In genomic region chr5:55742778-55743177, GRCh38 we compare ENCODE assay signal across 36 cellular contexts. TPM values are rescaled to one million over a fixed set of nuclear protein-coding genes. Genes with fewer than 3 reads are reported as not detected.
"Had no signal": no experiment of that assay in that cellular context is flagged by ENCODE, and none has a peak within 500 bp of the region (broad histone marks: within the 10 kb centered on the region; RNA-seq: fewer than 3 reads in every experiment).

No MANE protein-coding gene starts in this region.

- H3K27me3 Mint-ChIP-seq: activated naive CD8-positive, alpha-beta T cell; stimulated activated naive CD8-positive, alpha-beta T cell treated with anti-CD3 and anti-CD28 coated beads, Interleukin-15, amount 100 ng/mL, for 72 hours had no signal

- H3K27ac ChIP-seq: cardiac muscle cell, coronary artery, dorsolateral prefrontal cortex, gastroesophageal sphincter, hepatocyte, left lung, lower lobe of right lung, right lobe of liver, uterus had no signal

- H3K4me3 Mint-ChIP-seq: activated CD4-positive, alpha-beta T cell treated with anti-CD3 and anti-CD28 coated beads, Interleukin-2, amount 10 ng/mL, durations not matched to agents 7 days and 5 days; activated CD8-positive, alpha-beta T cell treated with anti-CD3 and anti-CD28 coated beads, Interleukin-2, amount 10 ng/mL, durations not matched to agents 7 days and 5 days; activated naive CD8-positive, alpha-beta T cell; natural killer cell treated with Interleukin-12 subunit alpha and Interleukin-12 subunit beta and Interleukin-15 and Interleukin-18, amount 100 ng/mL, for 72 hours; stimulated activated memory B cell treated with anti-CD40 and anti-IgM and Interleukin-4, amounts not matched to agents 10 μg/mL and 1 μg/mL and 100 μg/mL, for 72 hours; stimulated activated naive CD8-positive, alpha-beta T cell treated with anti-CD3 and anti-CD28 coated beads, Interleukin-15, amount 100 ng/mL, for 72 hours; type B pancreatic cell had no signal

- H3K36me3 Mint-ChIP-seq: activated naive CD8-positive, alpha-beta T cell; natural killer cell treated with Interleukin-12 subunit alpha and Interleukin-12 subunit beta and Interleukin-15 and Interleukin-18, amount 100 ng/mL, for 72 hours; stimulated activated memory B cell treated with anti-CD40 and anti-IgM and Interleukin-4, amounts not matched to agents 10 μg/mL and 1 μg/mL and 100 μg/mL, for 72 hours; type B pancreatic cell had no signal

- DNase-seq: activated CD4-positive, alpha-beta T cell treated with anti-CD3 and anti-CD28 coated beads for 1 hour; activated CD4-positive, alpha-beta T cell treated with anti-CD3 and anti-CD28 coated beads, Interleukin-2, amount 10 ng/mL, durations not matched to agents 7 days and 5 days; activated CD8-positive, alpha-beta T cell treated with anti-CD3 and anti-CD28 coated beads, Interleukin-2, amount 10 ng/mL, durations not matched to agents 7 days and 5 days; activated effector memory CD4-positive, alpha-beta T cell treated with Interleukin-2 at 50 U/mL for 16 hours; activated naive CD4-positive, alpha-beta T cell treated with Interleukin-2 at 50 U/mL for 16 hours; activated T-cell treated with anti-CD3 and anti-CD28 coated beads for 4 hours; anterior cingulate cortex; cerebellar nuclear complex; dorsolateral prefrontal cortex; effector memory CD4-positive, alpha-beta T cell; kidney glomerular epithelial cell; left lung; lower lobe of right lung; mesenchymal stem cell; posterior cingulate gyrus; right lobe of liver; stimulated activated CD4-positive, alpha-beta T cell treated with anti-CD3 and anti-CD28 coated beads, Interleukin-4, amount 100 ng/mL, for 4 hours; stimulated activated CD8-positive, alpha-beta memory T cell treated with anti-CD3 and anti-CD28 coated beads, Interleukin-4, amount 100 ng/mL, for 48 hours; stimulated activated naive CD8-positive, alpha-beta T cell treated with anti-CD3 and anti-CD28 coated beads, Interleukin-15, amount 100 ng/mL, for 72 hours; substantia nigra; T-helper 2 cell; uterus had no signal

- H3K9me3 ChIP-seq: gastroesophageal sphincter, left lung, lower lobe of right lung, right lobe of liver, uterus had no signal

- H3K79me2 ChIP-seq: hepatocyte had no signal

- H3K4me3 ChIP-seq: cardiac muscle cell, coronary artery, dorsolateral prefrontal cortex, gastroesophageal sphincter, hepatocyte, left lung, lower lobe of right lung, right lobe of liver, uterus had no signal

- H3K4me2 ChIP-seq: hepatocyte had no signal

- H3K36me3 ChIP-seq: cardiac muscle cell, gastroesophageal sphincter, left lung, lower lobe of right lung, right lobe of liver, uterus had no signal

- H3K4me1 ChIP-seq: gastroesophageal sphincter, left lung, lower lobe of right lung, right lobe of liver, uterus had no signal

- H3K9me3 Mint-ChIP-seq: activated CD4-positive, alpha-beta T cell treated with anti-CD3 and anti-CD28 coated beads, Interleukin-2, amount 10 ng/mL, durations not matched to agents 7 days and 5 days; natural killer cell treated with Interleukin-12 subunit alpha and Interleukin-12 subunit beta and Interleukin-15 and Interleukin-18, amount 100 ng/mL, for 72 hours; stimulated activated memory B cell treated with anti-CD40 and anti-IgM and Interleukin-4, amounts not matched to agents 10 μg/mL and 1 μg/mL and 100 μg/mL, for 72 hours; stimulated activated naive CD8-positive, alpha-beta T cell treated with anti-CD3 and anti-CD28 coated beads, Interleukin-15, amount 100 ng/mL, for 72 hours; type B pancreatic cell had no signal

- H3K27me3 ChIP-seq: cardiac muscle cell, dorsolateral prefrontal cortex, gastroesophageal sphincter, hepatocyte, left lung, right lobe of liver, uterus had no signal

- H3K27ac Mint-ChIP-seq: activated CD4-positive, alpha-beta T cell treated with anti-CD3 and anti-CD28 coated beads, Interleukin-2, amount 10 ng/mL, durations not matched to agents 7 days and 5 days; activated CD8-positive, alpha-beta T cell treated with anti-CD3 and anti-CD28 coated beads, Interleukin-2, amount 10 ng/mL, durations not matched to agents 7 days and 5 days; activated naive CD8-positive, alpha-beta T cell; natural killer cell treated with Interleukin-12 subunit alpha and Interleukin-12 subunit beta and Interleukin-15 and Interleukin-18, amount 100 ng/mL, for 72 hours; stimulated activated memory B cell treated with anti-CD40 and anti-IgM and Interleukin-4, amounts not matched to agents 10 μg/mL and 1 μg/mL and 100 μg/mL, for 72 hours; stimulated activated naive CD8-positive, alpha-beta T cell treated with anti-CD3 and anti-CD28 coated beads, Interleukin-15, amount 100 ng/mL, for 72 hours; type B pancreatic cell had no signal

- ATAC-seq: activated CD8-positive, alpha-beta T cell treated with anti-CD3 and anti-CD28 coated beads, Interleukin-2, amount 10 ng/mL, durations not matched to agents 7 days and 5 days; gastroesophageal sphincter; left lung; lower lobe of right lung; natural killer cell treated with Interleukin-12 subunit alpha and Interleukin-12 subunit beta and Interleukin-15 and Interleukin-18, amount 100 ng/mL, for 72 hours; right lobe of liver; stimulated activated memory B cell treated with anti-CD40 and anti-IgM and Interleukin-4, amounts not matched to agents 10 μg/mL and 1 μg/mL and 100 μg/mL, for 72 hours; stimulated activated naive CD8-positive, alpha-beta T cell treated with anti-CD3 and anti-CD28 coated beads, Interleukin-15, amount 100 ng/mL, for 72 hours had no signal

- H3K4me1 Mint-ChIP-seq: activated CD4-positive, alpha-beta T cell treated with anti-CD3 and anti-CD28 coated beads, Interleukin-2, amount 10 ng/mL, durations not matched to agents 7 days and 5 days; stimulated activated memory B cell treated with anti-CD40 and anti-IgM and Interleukin-4, amounts not matched to agents 10 μg/mL and 1 μg/mL and 100 μg/mL, for 72 hours; stimulated activated naive CD8-positive, alpha-beta T cell treated with anti-CD3 and anti-CD28 coated beads, Interleukin-15, amount 100 ng/mL, for 72 hours had no signal

- H2AFZ ChIP-seq: hepatocyte had no signal

RNA-seq across cellular contexts. Expression of gene DDX4, which starts 4.9 kb away (rescaled TPM):
- total RNA-seq: cardiac muscle cell; fibroblast of lung; fibroblast of villous mesenchyme; gastroesophageal sphincter; left lung; lower lobe of right lung; mononuclear cell; natural killer cell treated with Interleukin-12 subunit alpha and Interleukin-12 subunit beta and Interleukin-15 and Interleukin-18, amount 100 ng/mL, for 72 hours; omental fat pad; right lobe of liver; skeletal muscle tissue had no signal
- polyA plus RNA-seq: cardiac muscle cell, esophagus, fibroblast of lung, hepatocyte had no signal
